Comparison of ENCODE assay signal across 21 cellular contexts in genomic region chr17:50074227-50074626, GRCh38. TPM values are rescaled to one million over a fixed set of nuclear protein-coding genes. Genes with fewer than 3 reads are reported as not detected.
"Had no signal": no experiment of that assay in that cellular context is flagged by ENCODE, and none has a peak within 500 bp of the region (broad histone marks: within the 10 kb centered on the region; RNA-seq: fewer than 3 reads in every experiment).

No MANE protein-coding gene starts in this region.

- H3K9me3 ChIP-seq: SK-N-SH had no signal

- DNase-seq: IMR-90, Karpas-422, KG1, MM.1S, NCI-H1092 treated with DMSO at 0.1 percent for 48 hours, NCI-H1436, NCI-H187, NCI-H2029, NCI-H2081 treated with DMSO at 0.1 percent for 48 hours, NCI-H2171, NCI-H226, NCI-H446, NCI-H510A, NCI-H526, NCI-H748 treated with DMSO at 0.1 percent for 48 hours, SHP77, SK-N-SH, SW 1271 had no signal

- H3K4me2 ChIP-seq: SK-N-SH had no signal

- ATAC-seq: HepG2, Panc1 had no signal

- FAIRE-seq: HepG2 had no signal

- H3K9ac ChIP-seq: SK-N-SH had no signal

RNA-seq across cellular contexts. Expression of gene SAMD14, which starts 55.7 kb away (rescaled TPM):
- total RNA-seq: HT1080 had no signal
